ENCODE assay signal across 1 cellular context in genomic region chr7:134353411-134353810, GRCh38.
TF ChIP-seq lines count a peak whose summit lies in the region.

No MANE protein-coding gene starts in this region.

TF ChIP-seq in liver, 16 proteins besides CTCF, POLR2A, EP300 and RAD21 (continued from another document):
- TF ChIP-seq MAX (IDR thresholded peaks at IDR 0.05) = peak; percentile 40
